Comparison of ENCODE assay signal across 8 cellular contexts in the genomic region with DNA sequence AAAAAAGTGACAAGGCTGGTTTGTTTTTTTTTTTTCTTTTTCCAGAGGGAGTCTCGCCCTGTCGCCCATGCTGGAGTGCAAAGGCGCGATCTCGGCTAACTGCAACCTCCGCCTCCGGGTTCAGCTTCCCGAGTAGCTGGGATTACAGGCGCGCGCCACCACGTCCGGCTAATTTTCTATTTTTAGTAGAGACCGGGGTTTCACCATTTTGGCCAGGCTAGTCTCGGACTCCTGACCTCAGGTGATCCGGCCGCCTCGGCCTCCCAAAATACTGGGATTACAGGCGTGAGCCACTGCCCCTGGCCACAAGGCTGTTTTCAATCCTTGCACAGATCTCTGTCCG. TPM values are rescaled to one million over a fixed set of nuclear protein-coding genes. Genes with fewer than 3 reads are reported as not detected.
DNase-seq lines count a peak whose midpoint lies in the region; ATAC-seq and TF ChIP-seq lines count a peak whose summit lies in the region.

No MANE protein-coding gene starts in this region.

- H3K27ac Mint-ChIP-seq in stimulated activated naive CD8-positive, alpha-beta T cell treated with anti-CD3 and anti-CD28 coated beads, Interleukin-15, Interleukin-2, amounts not matched to agents 100 ng/mL and 50 ng/mL, for 24 hours, result peak overlapping the region; percentile 99

- peak overlapping the region; percentile 59 for H3K4me2 ChIP-seq in mammary epithelial cell (ENCODE audit: insufficient read depth, low read depth, low read length)

- H3K79me2 ChIP-seq in mammary epithelial cell (ENCODE audit: insufficient read depth, low read length), result peaks cover 54% of the 10 kb centered on the region

- H3K9me3 ChIP-seq in mammary epithelial cell (replicated peaks; ENCODE audit: insufficient read depth, low read length) (no peaks in the 10 kb centered on the region), mesodermal cell (ENCODE audit: control insufficient read depth, low read length) (no peaks in the 10 kb centered on the region)

- intact Hi-C loops in mammary epithelial cell (cut with micrococcal nuclease), result loop anchor here (1.0 to 2.0 kb wide), 3 partner anchors 11 to 99 kb away; no protein-coding TSS in a partner anchor

- H3K9me3 Mint-ChIP-seq in stimulated activated naive CD8-positive, alpha-beta T cell treated with anti-CD3 and anti-CD28 coated beads, Interleukin-15, Interleukin-2, amounts not matched to agents 100 ng/mL and 50 ng/mL, for 24 hours, result no peaks in the 10 kb centered on the region

- H3K27ac ChIP-seq in mammary epithelial cell (ENCODE audit: insufficient read depth, low read depth, low read length), result peak overlapping the region; percentile 97
- peak overlapping the region; percentile 93 for H3K27ac ChIP-seq in mesodermal cell (ENCODE audit: low read depth, low read length, severe bottlenecking)

- no peak for ATAC-seq in stimulated activated naive CD8-positive, alpha-beta T cell treated with anti-CD3 and anti-CD28 coated beads, Interleukin-15, Interleukin-2, amounts not matched to agents 100 U/mL and 50 U/mL, for 24 hours
- ATAC-seq in GM21390 (IDR thresholded peaks at IDR 0.05; ENCODE audit: unreplicated experiment) (no peak), HG03469 (IDR thresholded peaks at IDR 0.05; ENCODE audit: unreplicated experiment) (no peak), GM21723 (IDR thresholded peaks at IDR 0.05; ENCODE audit: unreplicated experiment) (no peak)

- CTCF ChIA-PET in mammary epithelial cell (lab: Charles Lee; ENCODE audit: low non-redundant PET), result no interaction called here

- peak overlapping the region; percentile 69 to 97 (median 93) for H3K4me3 ChIP-seq in mammary epithelial cell (replicated peaks in 1 of 3; ENCODE audit: insufficient read depth in 1 of 3, low read depth in 2 of 3, low read length in 3 of 3)
- H3K4me3 ChIP-seq in mesodermal cell (ENCODE audit: extremely low read depth, insufficient read depth, low read length, poor library complexity, severe bottlenecking), result peak overlapping the region; percentile 100

- peak overlapping the region; percentile 98 for H3K9ac ChIP-seq in mammary epithelial cell (ENCODE audit: insufficient read depth, low read length)

- in situ Hi-C loops in mammary epithelial cell (cut with MboI; ENCODE audit: low sequenced_read_pairs in 2 of 2), result loop anchor here in 1 of 2 donors (5.0 kb wide), 1 partner anchor 51 kb away; no protein-coding TSS in a partner anchor

- 8% methylated on average over 20 of the region's 20 CpGs for WGBS in mammary epithelial cell (ENCODE audit: low coverage, missing lambda C conversion rate)
- 32 to 34% methylated on average over 20 of the region's 20 CpGs for WGBS in mesodermal cell (ENCODE audit: insufficient coverage in 2 of 2), 2 experiments

- H3K36me3 ChIP-seq in mammary epithelial cell (ENCODE audit: insufficient read depth, low read length), result no peaks in the 10 kb centered on the region
- H3K36me3 ChIP-seq in mesodermal cell (ENCODE audit: control insufficient read depth, insufficient read depth, low read length), result peaks cover 29% of the 10 kb centered on the region

- peak overlapping the region; percentile 100 for H3K4me3 Mint-ChIP-seq in stimulated activated naive CD8-positive, alpha-beta T cell treated with anti-CD3 and anti-CD28 coated beads, Interleukin-15, Interleukin-2, amounts not matched to agents 100 ng/mL and 50 ng/mL, for 24 hours

- no peaks in the 10 kb centered on the region for H3K27me3 Mint-ChIP-seq in stimulated activated naive CD8-positive, alpha-beta T cell treated with anti-CD3 and anti-CD28 coated beads, Interleukin-15, Interleukin-2, amounts not matched to agents 100 ng/mL and 50 ng/mL, for 24 hours

- H3K27me3 ChIP-seq in mammary epithelial cell (ENCODE audit: insufficient read depth, low read length), result no peaks in the 10 kb centered on the region

- H3K4me1 ChIP-seq in mammary epithelial cell (ENCODE audit: insufficient read depth, low read length), result peaks cover 18% of the 10 kb centered on the region
- peaks cover 9% of the 10 kb centered on the region for H3K4me1 ChIP-seq in mesodermal cell (ENCODE audit: control insufficient read depth, insufficient read depth, low read length, poor library complexity, severe bottlenecking)

- BruUV-seq in mammary epithelial cell (replicated peaks; lab: Mats Ljungman, UMichigan), result no TSS peak

- dilution Hi-C loops in mammary epithelial cell (cut with HindIII; ENCODE audit: low sequenced_read_pairs), result no loop called here

- DNase-seq in stimulated activated naive CD8-positive, alpha-beta T cell treated with anti-CD3 and anti-CD28 coated beads, Interleukin-15, Interleukin-2, amounts not matched to agents 100 U/mL and 50 U/mL, for 24 hours, result no peak
- DNase-seq in mammary epithelial cell (no peak), NCI-H1092 treated with DMSO at 0.1 percent for 48 hours (lab: John Stamatoyannopoulos, UW) (no peak)

- TF ChIP-seq CTCF in mammary epithelial cell (conservative IDR thresholded peaks at IDR 0.05 in 1 of 2, IDR thresholded peaks at IDR 0.05 in 1 of 2; ENCODE audit: extremely low read depth in 1 of 2, insufficient read depth in 1 of 2, low read depth in 1 of 2, low read length in 2 of 2), result no peak

- H3K4me1 Mint-ChIP-seq in stimulated activated naive CD8-positive, alpha-beta T cell treated with anti-CD3 and anti-CD28 coated beads, Interleukin-15, Interleukin-2, amounts not matched to agents 100 ng/mL and 50 ng/mL, for 24 hours (ENCODE audit: low read depth), result peaks cover 41% of the 10 kb centered on the region

- no peaks in the 10 kb centered on the region for H4K20me1 ChIP-seq in mammary epithelial cell (ENCODE audit: insufficient read depth, low read length)

- peak overlapping the region; percentile 90 for H2AFZ ChIP-seq in mammary epithelial cell (ENCODE audit: low read depth, low read length)

- H3K36me3 Mint-ChIP-seq in stimulated activated naive CD8-positive, alpha-beta T cell treated with anti-CD3 and anti-CD28 coated beads, Interleukin-15, Interleukin-2, amounts not matched to agents 100 ng/mL and 50 ng/mL, for 24 hours (ENCODE audit: low read depth), result peaks cover 19% of the 10 kb centered on the region

RNA-seq across cellular contexts. Expression of a gene that starts 0.6 kb away (rescaled TPM):
- total RNA-seq in mammary epithelial cell, result 100 to 1,000 TPM; 118 to 148 TPM
- 149 TPM for polyA plus RNA-seq in mammary epithelial cell
- polyA minus RNA-seq in mammary epithelial cell, result 91.8 TPM
- 128 TPM for polyA plus RNA-seq in mesodermal cell (2013, experiment 1 of 2)
- polyA plus RNA-seq in mesodermal cell (2013, experiment 2 of 2), result 126 TPM

RNA-seq across cellular contexts. Expression of a gene that starts 10.6 kb away (rescaled TPM):
- total RNA-seq in mammary epithelial cell, result 10 to 100 TPM; 62.5 to 67.5 TPM
- polyA plus RNA-seq in mammary epithelial cell, result 43.9 TPM
- polyA minus RNA-seq in mammary epithelial cell, result 65.8 TPM
- polyA plus RNA-seq in mesodermal cell (2013, experiment 1 of 2), result 40.4 TPM
- 42.6 TPM for polyA plus RNA-seq in mesodermal cell (2013, experiment 2 of 2)
